In the genomic region with DNA sequence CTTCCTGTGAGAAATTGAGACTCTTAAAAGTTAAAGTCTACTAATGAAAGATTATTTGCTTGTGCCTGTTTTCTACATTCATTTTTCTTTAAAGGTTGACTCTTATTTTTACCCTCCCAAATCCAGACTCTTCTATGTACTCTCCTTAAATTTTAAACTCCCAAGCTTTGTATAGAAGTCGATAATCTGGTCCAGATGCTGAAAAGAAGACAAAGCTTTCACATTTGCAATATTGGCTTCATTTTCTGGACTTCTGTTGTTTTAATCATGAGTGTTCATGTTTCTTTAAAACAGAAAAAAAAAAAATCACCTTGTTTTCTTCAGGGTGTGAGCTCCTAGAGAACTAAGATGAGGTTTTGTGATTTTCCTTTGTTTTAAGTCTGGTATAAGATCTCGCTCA, we compare ENCODE assay signal across 13 cellular contexts. TPM values are rescaled to one million over a fixed set of nuclear protein-coding genes. Genes with fewer than 3 reads are reported as not detected.
DNase-seq lines count a peak whose midpoint lies in the region; ATAC-seq and TF ChIP-seq lines count a peak whose summit lies in the region.
"Had no signal": no experiment of that assay in that cellular context is flagged by ENCODE, and none has a peak within 500 bp of the region (broad histone marks: within the 10 kb centered on the region; RNA-seq: fewer than 3 reads in every experiment).

No MANE protein-coding gene starts in this region.

- H3K27me3 ChIP-seq in heart right ventricle = no peaks in the 10 kb centered on the region
- H3K27me3 ChIP-seq in transverse colon = no peaks in the 10 kb centered on the region
- H3K27me3 ChIP-seq: BLaER1, Peyer's patch had no signal

- peaks cover 0 to 16% (median 8%) of the 10 kb centered on the region in 11 donors for H3K9me3 ChIP-seq in heart right ventricle
- H3K9me3 ChIP-seq in transverse colon = no peaks in the 10 kb centered on the region

- TF ChIP-seq CTCF in heart right ventricle (IDR thresholded peaks at IDR 0.05) = no peak
- TF ChIP-seq CTCF in transverse colon (IDR thresholded peaks at IDR 0.05) = no peak

- peak overlapping the region; percentile 92 for H3K27ac Mint-ChIP-seq in activated naive CD8-positive, alpha-beta T cell treated with anti-CD3 and anti-CD28 coated beads for 36 hours
- H3K27ac Mint-ChIP-seq in memory B cell = peak overlapping the region; percentile 28

- DNase-seq in heart right ventricle (no peak), Right ventricle myocardium superior (no peak), memory B cell (ENCODE audit: low spot score in 2 of 2) (no peak), transverse colon (no peak), occipital lobe (lab: John Stamatoyannopoulos, UW) (no peak)
- DNase-seq in activated naive CD8-positive, alpha-beta T cell treated with anti-CD3 and anti-CD28 coated beads for 36 hours = no peak
- no peak for DNase-seq in effector CD8-positive, alpha-beta T cell (lab: John Stamatoyannopoulos, UW)
- DNase-seq: activated T-cell treated with anti-CD3 and anti-CD28 coated beads, Interleukin-2, amount 50 U/mL, for 1 hour; NCI-H446; Peyer's patch had no signal

- H3K4me3 ChIP-seq in heart right ventricle = peak overlapping the region in 3 of 10 donors; percentile 2 to 23 (median 18)
- no peak overlapping the region for H3K4me3 ChIP-seq in transverse colon
- H3K4me3 ChIP-seq: BLaER1, Peyer's patch had no signal

- peak overlapping the region; percentile 22 for H3K4me3 Mint-ChIP-seq in activated naive CD8-positive, alpha-beta T cell treated with anti-CD3 and anti-CD28 coated beads for 36 hours
- H3K4me3 Mint-ChIP-seq in memory B cell = no peak overlapping the region
- H3K4me3 Mint-ChIP-seq: neural crest cell had no signal

- ATAC-seq in heart right ventricle (no peak), Right ventricle myocardium superior (ENCODE audit: poor library complexity) (no peak), memory B cell (ENCODE audit: low read depth) (no peak), HG03469 (IDR thresholded peaks at IDR 0.05; ENCODE audit: unreplicated experiment) (no peak)

- H3K36me3 ChIP-seq in heart right ventricle (peaks cover 0 to 69% (median 10%) of the 10 kb centered on the region in 9 donors), transverse colon (peaks cover 0 to 31% (median 11%) of the 10 kb centered on the region in 4 donors)

- H3K4me1 Mint-ChIP-seq in activated naive CD8-positive, alpha-beta T cell treated with anti-CD3 and anti-CD28 coated beads for 36 hours = peaks cover 27% of the 10 kb centered on the region
- H3K4me1 Mint-ChIP-seq in memory B cell = peaks cover 17% of the 10 kb centered on the region

- WGBS in heart right ventricle, 2 donors = 89 to 93% methylated on average over 2 of the region's 2 CpGs
- 81 to 93% methylated on average over 2 of the region's 2 CpGs for WGBS in transverse colon (ENCODE audit: low coverage in 1 of 2), 2 donors

- peaks cover 0 to 51% (median 30%) of the 10 kb centered on the region in 9 donors for H3K4me1 ChIP-seq in heart right ventricle
- H3K4me1 ChIP-seq in transverse colon = peaks cover 0 to 14% (median 0%) of the 10 kb centered on the region in 4 donors

- TF ChIP-seq POLR2A in transverse colon (IDR thresholded peaks at IDR 0.05) = no peak

- H3K9me3 Mint-ChIP-seq in activated naive CD8-positive, alpha-beta T cell treated with anti-CD3 and anti-CD28 coated beads for 36 hours = peaks cover 7% of the 10 kb centered on the region
- H3K9me3 Mint-ChIP-seq in memory B cell = no peaks in the 10 kb centered on the region
- H3K9me3 Mint-ChIP-seq: neural crest cell had no signal

- H3K27ac ChIP-seq in heart right ventricle = peak overlapping the region; percentile 23 to 82 (median 77)
- H3K27ac ChIP-seq in transverse colon = peak overlapping the region; percentile 19 to 40 (median 31)
- H3K27ac ChIP-seq: BLaER1 had no signal

- intact Hi-C loops in heart right ventricle (cut with DNase I) = loop anchor here in 2 of 10 donors (5.0 kb wide), 1 partner anchor 74 kb away; a partner anchor contains a TSS
- intact Hi-C loops in Right ventricle myocardium superior (cut with DNase I) = no loop called here
- intact Hi-C loops in transverse colon (cut with DNase I; ENCODE audit: low total_unique reads) = no loop called here

- TF ChIP-seq EP300 in transverse colon (IDR thresholded peaks at IDR 0.05; ENCODE audit: low read depth) = no peak

- no peaks in the 10 kb centered on the region for H3K27me3 Mint-ChIP-seq in activated naive CD8-positive, alpha-beta T cell treated with anti-CD3 and anti-CD28 coated beads for 36 hours
- H3K27me3 Mint-ChIP-seq in memory B cell = no peaks in the 10 kb centered on the region

- H3K36me3 Mint-ChIP-seq in activated naive CD8-positive, alpha-beta T cell treated with anti-CD3 and anti-CD28 coated beads for 36 hours = peaks cover 41% of the 10 kb centered on the region
- peaks cover 11% of the 10 kb centered on the region for H3K36me3 Mint-ChIP-seq in memory B cell

- in situ Hi-C loops in transverse colon (cut with MboI; ENCODE audit: low pct_ligation_motif_present in 1 of 4, low pct_unique_long_range_greater_than_20kb in 1 of 4, low sequenced_read_pairs in 3 of 4) = no loop called here

RNA-seq across cellular contexts. Expression of a gene that starts 53.2 kb away (rescaled TPM):
- 10 to 100 TPM; 31.5 to 43.7 (median 33.5) TPM for total RNA-seq in heart right ventricle
- 10 to 100 TPM; 10.5 to 14.2 TPM for polyA plus RNA-seq in heart right ventricle
- total RNA-seq in Right ventricle myocardium superior = 33.1 TPM
- total RNA-seq in activated naive CD8-positive, alpha-beta T cell treated with anti-CD3 and anti-CD28 coated beads for 36 hours = 10 to 100 TPM; 38.4 to 39.3 TPM
- 10 to 100 TPM; 42.6 to 56.9 (median 54.0) TPM for total RNA-seq in transverse colon
- 213 TPM for total RNA-seq in occipital lobe
